6 cellular contexts compared by ENCODE assay signal in genomic region chr2:46360303-46360702, GRCh38.
"Had no signal": no experiment of that assay in that cellular context is flagged by ENCODE, and none has a peak within 500 bp of the region (broad histone marks: within the 10 kb centered on the region; RNA-seq: fewer than 3 reads in every experiment).

No MANE protein-coding gene starts in this region.

- H3K9ac ChIP-seq: GM23248 had no signal

- H3K27ac Mint-ChIP-seq: H9 had no signal

- H3K4me1 Mint-ChIP-seq: H9 had no signal

- H3K4me3 Mint-ChIP-seq: H9 had no signal

- H3K4me3 ChIP-seq: GM23248, K562 had no signal

- H3K9me3 Mint-ChIP-seq: H9 had no signal

- DNase-seq: GM23248, GOT3, H9, HCEC 1CT, IMR-90 had no signal

- H3K27ac ChIP-seq: GM23248 had no signal

- H2AFZ ChIP-seq: GM23248 had no signal
